In the genomic region with DNA sequence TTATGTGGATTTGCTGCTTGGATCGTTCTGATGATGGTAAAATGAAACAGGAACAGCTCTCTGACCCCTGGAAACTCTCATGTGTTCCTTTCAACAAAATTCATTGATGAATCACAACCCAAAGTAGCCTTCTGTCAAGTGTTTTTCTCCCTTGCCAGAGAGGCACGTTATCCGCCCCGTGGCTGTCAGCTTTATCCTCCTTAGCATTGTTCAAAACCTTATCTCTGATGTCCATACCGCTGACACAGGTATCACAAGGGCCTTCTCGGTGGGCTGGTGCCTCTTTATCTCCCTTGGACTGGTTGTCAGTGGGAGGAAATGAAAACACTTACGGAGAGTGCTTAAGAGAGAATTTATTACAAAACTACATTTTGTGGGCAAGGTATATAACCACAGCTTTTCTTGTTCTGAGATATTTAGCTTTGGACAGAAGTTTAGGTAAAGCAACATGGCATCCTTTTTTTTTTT, we compare ENCODE assay signal across 1 cellular context.
TF ChIP-seq lines count a peak whose summit lies in the region.

No MANE protein-coding gene starts in this region.

TF ChIP-seq in K562, 482 proteins besides CTCF, POLR2A, EP300 and RAD21 (continued from another document and continues in another):
- TF ChIP-seq CBFA2T2 (conservative IDR thresholded peaks at IDR 0.05) (peak; percentile 98), ZNF696 (CRISPR knock-in tag; conservative IDR thresholded peaks at IDR 0.05) (no peak), JUNB (CRISPR knock-in tag; conservative IDR thresholded peaks at IDR 0.05) (no peak), TBL1XR1 (IDR thresholded peaks at IDR 0.05; ENCODE audit: low read length in 2 of 2) (peak; percentile 57 to 80; a peak in 3 of 4 replicates), ZNF830 (CRISPR knock-in tag; IDR thresholded peaks at IDR 0.05) (no peak), PHF20 (IDR thresholded peaks at IDR 0.05; ENCODE audit: partially characterized antibody) (no peak), TCF7L2 (IDR thresholded peaks at IDR 0.05; ENCODE audit: low read depth, low read length) (no peak), RB1 (IDR thresholded peaks at IDR 0.05; ENCODE audit: low read depth) (no peak; the same call in 1 of the 2 replicates), EP400 (IDR thresholded peaks at IDR 0.05) (no peak), KLF13 (tag; IDR thresholded peaks at IDR 0.05; ENCODE audit: borderline replicate concordance, low read depth) (no peak), SUPT5H (IDR thresholded peaks at IDR 0.05) (no peak), ELF2 (CRISPR knock-in tag; IDR thresholded peaks at IDR 0.05) (no peak), PATZ1 (CRISPR knock-in tag; IDR thresholded peaks at IDR 0.05; ENCODE audit: borderline replicate concordance) (no peak), TAL1 (IDR thresholded peaks at IDR 0.05) (peak; percentile 98), ZNF592 (IDR thresholded peaks at IDR 0.05) (no peak), PRMT5 (CRISPR knock-in tag; IDR thresholded peaks at IDR 0.05) (no peak), HEY1 (CRISPR knock-in tag; IDR thresholded peaks at IDR 0.05; ENCODE audit: borderline replicate concordance) (peak; percentile 61; the same call in 1 of the 2 replicates), HDAC1 (IDR thresholded peaks at IDR 0.05) (peak; percentile 81 to 95; a peak in 3 of 4 replicates), BCLAF1 (IDR thresholded peaks at IDR 0.05; ENCODE audit: borderline replicate concordance in 1 of 2, control insufficient read depth in 1 of 2, low read depth in 2 of 2, low read length in 1 of 2) (no peak), FOXJ2 (tag; IDR thresholded peaks at IDR 0.05) (0 out of 2 replicates have a peak, but pooled peaks have one; percentile 47), THAP7 (CRISPR knock-in tag; IDR thresholded peaks at IDR 0.05) (no peak), TEAD1 (CRISPR knock-in tag; IDR thresholded peaks at IDR 0.05) (peak in 1 of 2 experiments; percentile 89; a peak in 2 of 4 replicates), CBX2 (IDR thresholded peaks at IDR 0.05; ENCODE audit: insufficient read depth, low read length, poor library complexity, severe bottlenecking) (no peak), ZNF384 (IDR thresholded peaks at IDR 0.05; ENCODE audit: low read depth, low read length) (no peak), TRIM28 (IDR thresholded peaks at IDR 0.05) (no peak), SMARCA5 (IDR thresholded peaks at IDR 0.05) (no peak), SP2 (IDR thresholded peaks at IDR 0.05; ENCODE audit: extremely low read depth, low read depth, low read length, poor library complexity, severe bottlenecking) (no peak), CHD2 (IDR thresholded peaks at IDR 0.05; ENCODE audit: low read depth, low read length) (no peak), NCOA6 (IDR thresholded peaks at IDR 0.05) (no peak), NFRKB (IDR thresholded peaks at IDR 0.05; ENCODE audit: low read depth) (no peak), ARID2 (IDR thresholded peaks at IDR 0.05) (no peak), ZNF175 (CRISPR knock-in tag; IDR thresholded peaks at IDR 0.05; ENCODE audit: low read depth) (peak; percentile 34; the same call in 1 of the 2 replicates), NCOA4 (IDR thresholded peaks at IDR 0.05; ENCODE audit: partially characterized antibody) (no peak), SIN3B (IDR thresholded peaks at IDR 0.05; ENCODE audit: low read depth) (no peak), BRD4 (IDR thresholded peaks at IDR 0.05) (no peak), GTF2A2 (tag; IDR thresholded peaks at IDR 0.05) (no peak), PRPF4 (IDR thresholded peaks at IDR 0.05; ENCODE audit: insufficient read depth, low read depth, low read length, poor library complexity, severe bottlenecking) (no peak)
- TF ChIP-seq, protein P1, sequence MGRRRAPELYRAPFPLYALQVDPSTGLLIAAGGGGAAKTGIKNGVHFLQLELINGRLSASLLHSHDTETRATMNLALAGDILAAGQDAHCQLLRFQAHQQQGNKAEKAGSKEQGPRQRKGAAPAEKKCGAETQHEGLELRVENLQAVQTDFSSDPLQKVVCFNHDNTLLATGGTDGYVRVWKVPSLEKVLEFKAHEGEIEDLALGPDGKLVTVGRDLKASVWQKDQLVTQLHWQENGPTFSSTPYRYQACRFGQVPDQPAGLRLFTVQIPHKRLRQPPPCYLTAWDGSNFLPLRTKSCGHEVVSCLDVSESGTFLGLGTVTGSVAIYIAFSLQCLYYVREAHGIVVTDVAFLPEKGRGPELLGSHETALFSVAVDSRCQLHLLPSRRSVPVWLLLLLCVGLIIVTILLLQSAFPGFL (CRISPR knock-in tag; IDR thresholded peaks at IDR 0.05): no peak
- TF ChIP-seq, protein P2, sequence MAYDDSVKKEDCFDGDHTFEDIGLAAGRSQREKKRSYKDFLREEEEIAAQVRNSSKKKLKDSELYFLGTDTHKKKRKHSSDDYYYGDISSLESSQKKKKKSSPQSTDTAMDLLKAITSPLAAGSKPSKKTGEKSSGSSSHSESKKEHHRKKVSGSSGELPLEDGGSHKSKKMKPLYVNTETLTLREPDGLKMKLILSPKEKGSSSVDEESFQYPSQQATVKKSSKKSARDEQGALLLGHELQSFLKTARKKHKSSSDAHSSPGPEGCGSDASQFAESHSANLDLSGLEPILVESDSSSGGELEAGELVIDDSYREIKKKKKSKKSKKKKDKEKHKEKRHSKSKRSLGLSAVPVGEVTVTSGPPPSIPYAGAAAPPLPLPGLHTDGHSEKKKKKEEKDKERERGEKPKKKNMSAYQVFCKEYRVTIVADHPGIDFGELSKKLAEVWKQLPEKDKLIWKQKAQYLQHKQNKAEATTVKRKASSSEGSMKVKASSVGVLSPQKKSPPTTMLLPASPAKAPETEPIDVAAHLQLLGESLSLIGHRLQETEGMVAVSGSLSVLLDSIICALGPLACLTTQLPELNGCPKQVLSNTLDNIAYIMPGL (CRISPR knock-in tag; IDR thresholded peaks at IDR 0.05): no peak
- TF ChIP-seq, protein P3, sequence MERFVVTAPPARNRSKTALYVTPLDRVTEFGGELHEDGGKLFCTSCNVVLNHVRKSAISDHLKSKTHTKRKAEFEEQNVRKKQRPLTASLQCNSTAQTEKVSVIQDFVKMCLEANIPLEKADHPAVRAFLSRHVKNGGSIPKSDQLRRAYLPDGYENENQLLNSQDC (CRISPR knock-in tag; IDR thresholded peaks at IDR 0.05): no peak
- TF ChIP-seq, protein P4, sequence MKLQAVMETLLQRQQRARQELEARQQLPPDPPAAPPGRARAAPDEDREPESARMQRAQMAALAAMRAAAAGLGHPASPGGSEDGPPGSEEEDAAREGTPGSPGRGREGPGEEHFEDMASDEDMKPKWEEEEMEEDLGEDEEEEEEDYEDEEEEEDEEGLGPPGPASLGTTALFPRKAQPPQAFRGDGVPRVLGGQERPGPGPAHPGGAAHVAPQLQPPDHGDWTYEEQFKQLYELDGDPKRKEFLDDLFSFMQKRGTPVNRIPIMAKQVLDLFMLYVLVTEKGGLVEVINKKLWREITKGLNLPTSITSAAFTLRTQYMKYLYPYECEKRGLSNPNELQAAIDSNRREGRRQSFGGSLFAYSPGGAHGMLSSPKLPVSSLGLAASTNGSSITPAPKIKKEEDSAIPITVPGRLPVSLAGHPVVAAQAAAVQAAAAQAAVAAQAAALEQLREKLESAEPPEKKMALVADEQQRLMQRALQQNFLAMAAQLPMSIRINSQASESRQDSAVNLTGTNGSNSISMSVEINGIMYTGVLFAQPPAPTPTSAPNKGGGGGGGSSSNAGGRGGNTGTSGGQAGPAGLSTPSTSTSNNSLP (IDR thresholded peaks at IDR 0.05; ENCODE audit: borderline replicate concordance, low read depth, low read length): no peak; the same call in 1 of the 2 replicates
- TF ChIP-seq, protein P5, sequence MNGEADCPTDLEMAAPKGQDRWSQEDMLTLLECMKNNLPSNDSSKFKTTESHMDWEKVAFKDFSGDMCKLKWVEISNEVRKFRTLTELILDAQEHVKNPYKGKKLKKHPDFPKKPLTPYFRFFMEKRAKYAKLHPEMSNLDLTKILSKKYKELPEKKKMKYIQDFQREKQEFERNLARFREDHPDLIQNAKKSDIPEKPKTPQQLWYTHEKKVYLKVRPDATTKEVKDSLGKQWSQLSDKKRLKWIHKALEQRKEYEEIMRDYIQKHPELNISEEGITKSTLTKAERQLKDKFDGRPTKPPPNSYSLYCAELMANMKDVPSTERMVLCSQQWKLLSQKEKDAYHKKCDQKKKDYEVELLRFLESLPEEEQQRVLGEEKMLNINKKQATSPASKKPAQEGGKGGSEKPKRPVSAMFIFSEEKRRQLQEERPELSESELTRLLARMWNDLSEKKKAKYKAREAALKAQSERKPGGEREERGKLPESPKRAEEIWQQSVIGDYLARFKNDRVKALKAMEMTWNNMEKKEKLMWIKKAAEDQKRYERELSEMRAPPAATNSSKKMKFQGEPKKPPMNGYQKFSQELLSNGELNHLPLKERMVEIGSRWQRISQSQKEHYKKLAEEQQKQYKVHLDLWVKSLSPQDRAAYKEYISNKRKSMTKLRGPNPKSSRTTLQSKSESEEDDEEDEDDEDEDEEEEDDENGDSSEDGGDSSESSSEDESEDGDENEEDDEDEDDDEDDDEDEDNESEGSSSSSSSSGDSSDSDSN (IDR thresholded peaks at IDR 0.05; ENCODE audit: borderline replicate concordance in 1 of 2, low read depth in 2 of 2, low read length in 2 of 2): no peak
- TF ChIP-seq, protein P6, sequence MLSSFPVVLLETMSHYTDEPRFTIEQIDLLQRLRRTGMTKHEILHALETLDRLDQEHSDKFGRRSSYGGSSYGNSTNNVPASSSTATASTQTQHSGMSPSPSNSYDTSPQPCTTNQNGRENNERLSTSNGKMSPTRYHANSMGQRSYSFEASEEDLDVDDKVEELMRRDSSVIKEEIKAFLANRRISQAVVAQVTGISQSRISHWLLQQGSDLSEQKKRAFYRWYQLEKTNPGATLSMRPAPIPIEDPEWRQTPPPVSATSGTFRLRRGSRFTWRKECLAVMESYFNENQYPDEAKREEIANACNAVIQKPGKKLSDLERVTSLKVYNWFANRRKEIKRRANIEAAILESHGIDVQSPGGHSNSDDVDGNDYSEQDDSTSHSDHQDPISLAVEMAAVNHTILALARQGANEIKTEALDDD (IDR thresholded peaks at IDR 0.05): no peak
- TF ChIP-seq, protein P7, sequence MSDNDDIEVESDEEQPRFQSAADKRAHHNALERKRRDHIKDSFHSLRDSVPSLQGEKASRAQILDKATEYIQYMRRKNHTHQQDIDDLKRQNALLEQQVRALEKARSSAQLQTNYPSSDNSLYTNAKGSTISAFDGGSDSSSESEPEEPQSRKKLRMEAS (CRISPR knock-in tag; IDR thresholded peaks at IDR 0.05): no peak; the same call in 1 of the 2 replicates
